ENCODE assay signal across 8 cellular contexts in the genomic region with DNA sequence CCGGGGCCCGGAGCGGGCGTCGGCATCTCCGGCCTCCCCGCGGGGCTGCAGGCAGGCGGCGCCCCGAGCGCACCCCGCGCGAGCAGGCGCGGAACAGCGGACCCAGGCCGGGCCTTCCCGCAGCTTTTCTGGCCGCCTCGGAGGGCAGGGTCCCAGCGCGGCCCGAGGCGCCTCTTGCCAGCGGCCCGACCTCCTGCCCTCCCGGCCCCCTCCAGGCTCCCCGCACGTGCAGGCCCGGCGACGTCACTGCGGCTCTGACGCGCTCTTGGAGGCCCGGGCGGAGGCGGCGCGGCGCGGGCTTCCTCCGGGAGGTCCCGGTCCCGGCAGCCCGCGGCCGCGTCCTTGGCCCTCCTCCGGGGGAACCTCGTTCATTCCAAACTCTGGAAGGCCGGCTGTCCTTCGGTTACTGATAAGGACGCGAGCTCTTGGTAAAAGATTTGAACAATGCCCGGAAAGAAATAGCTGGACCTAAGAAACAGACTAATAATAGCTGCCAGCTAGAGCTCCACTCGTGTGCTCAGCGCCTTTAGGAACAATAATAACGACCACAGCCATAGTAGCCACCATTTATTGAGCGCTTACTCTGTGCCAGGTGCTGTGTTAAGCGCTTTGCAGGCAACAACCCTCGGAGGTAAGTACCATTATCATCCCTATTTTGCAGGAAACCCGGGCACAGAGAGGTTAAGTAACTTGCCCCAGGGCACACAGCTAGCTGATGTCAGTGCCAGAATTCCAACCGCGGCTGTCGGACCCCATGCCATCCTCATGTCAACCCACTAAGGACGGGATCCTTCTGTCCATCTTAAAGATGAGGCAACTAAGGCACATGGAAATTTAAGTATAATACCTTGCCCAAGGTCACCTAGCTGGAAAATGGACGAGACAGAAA. TPM values are rescaled to one million over a fixed set of nuclear protein-coding genes. Genes with fewer than 3 reads are reported as not detected.
DNase-seq lines count a peak whose midpoint lies in the region; ATAC-seq and TF ChIP-seq lines count a peak whose summit lies in the region.

No MANE protein-coding gene starts in this region.

- no peak for ATAC-seq in GM19324 (IDR thresholded peaks at IDR 0.05; ENCODE audit: low FRiP score, unreplicated experiment)

- H3K4me1 ChIP-seq in SJCRH30 = peaks cover 13% of the 10 kb centered on the region
- H3K4me1 ChIP-seq in ovary (ENCODE audit: insufficient read depth) = peaks cover 4% of the 10 kb centered on the region

- no peak for TF ChIP-seq EP300 in ovary (IDR thresholded peaks at IDR 0.05)

- TF ChIP-seq POLR2A in ovary (IDR thresholded peaks at IDR 0.05) = no peak

- H3K27me3 ChIP-seq in SJCRH30 (peaks cover 4% of the 10 kb centered on the region; the same call in 1 of the 2 replicates), ovary (no peaks in the 10 kb centered on the region)

- H3K27ac ChIP-seq in SJCRH30 = no peak overlapping the region
- peak overlapping the region; percentile 78 to 95 for H3K27ac ChIP-seq in ovary

- H3K4me3 ChIP-seq in SJCRH30 = peak overlapping the region; percentile 43
- H3K4me3 ChIP-seq in ovary = peak overlapping the region; percentile 40

- 0 to 1% (median 1%) methylated on average over 52 to 70 of the region's 70 CpGs for WGBS in ovary, 3 donors

- intact Hi-C loops in head of caudate nucleus (cut with DNase I) = loop anchor here (2.0 kb wide), 1 partner anchor 72 kb away; no protein-coding TSS in a partner anchor
- intact Hi-C loops in ovary (cut with DNase I) = loop anchor here in 3 of 4 donors (2.0 to 10.0 kb wide), 3 partner anchors 70 to 274 kb away; a partner anchor contains a TSS

- H3K36me3 ChIP-seq in SJCRH30 = no peaks in the 10 kb centered on the region
- no peaks in the 10 kb centered on the region for H3K36me3 ChIP-seq in ovary

- TF ChIP-seq CTCF in ovary (IDR thresholded peaks at IDR 0.05) = peak in 1 of 3 donors; percentile 45

- H3K9me3 ChIP-seq in SJCRH30 (replicated peaks) = 0 out of 2 replicates have a peak, but pooled peaks cover 3% of the 10 kb centered on the region
- no peaks in the 10 kb centered on the region for H3K9me3 ChIP-seq in ovary

- DNase-seq in 8988T (peak; percentile 67), H4 (ENCODE audit: low spot score) (peak; percentile 53), SJCRH30 (peak in 1 of 2 experiments; percentile 11), head of caudate nucleus (peak in 39 of 42 donors; percentile 27 to 78 (median 53)), ovary (peak; percentile 84 to 92 (median 90)), ureter (ENCODE audit: low spot score) (peak; percentile 69)
- peak; percentile 66 for DNase-seq in activated naive CD4-positive, alpha-beta T cell treated with Interleukin-2 at 50 U/mL for 16 hours

RNA-seq across cellular contexts. Expression of a gene that starts 39.1 kb away (rescaled TPM):
- total RNA-seq in H4 (2014; rRNA removed; shearing (Covaris generic)) = 0.60 and 1.3 TPM in 2 replicates
- total RNA-seq in SJCRH30 (2014; rRNA removed; shearing (Covaris generic)) = 0.30 and 0.34 TPM in 2 replicates
- total RNA-seq in ovary = 10 to 100 TPM in 3 of 7 donors, 1 to 10 TPM in 4; 1.7 to 63.0 (median 5.2) TPM
- 10 to 100 TPM in 1 of 2 donors, 1 to 10 TPM in 1; 7.5 to 25.9 TPM for polyA plus RNA-seq in ovary
- 39.6 TPM for total RNA-seq in ureter
